ENCODE assay signal across 13 cellular contexts in the genomic region with DNA sequence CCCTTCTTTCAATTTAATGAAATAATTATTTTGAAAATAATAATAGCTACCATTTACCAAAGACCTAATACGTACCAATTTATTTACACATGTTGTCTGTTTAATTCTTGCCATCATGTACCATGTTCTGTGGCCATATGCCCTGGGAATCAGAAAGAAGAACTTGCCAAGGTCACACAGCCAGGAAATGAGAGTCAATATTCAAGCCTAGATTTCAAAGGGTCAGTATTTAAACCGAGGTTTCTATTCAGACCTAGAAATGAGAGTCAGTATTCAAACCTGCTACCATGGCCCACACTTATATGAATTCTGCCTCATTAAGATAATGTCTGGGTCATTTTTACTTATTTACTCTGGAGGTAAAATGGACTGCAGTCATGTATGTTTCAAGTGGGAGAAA.
A peak's percentile ranks its signal among the peaks of the same experiment; 100 is the strongest.
DNase-seq lines count a peak whose midpoint lies in the region; ATAC-seq and TF ChIP-seq lines count a peak whose summit lies in the region.
"Had no signal": no experiment of that assay in that cellular context is flagged by ENCODE, and none has a peak within 500 bp of the region (broad histone marks: within the 10 kb centered on the region; RNA-seq: fewer than 3 reads in every experiment).

No MANE protein-coding gene starts in this region.

- no peaks in the 10 kb centered on the region for H3K79me2 ChIP-seq in PC-3 (ENCODE audit: low read length)

- peak; percentile 43 for ATAC-seq in GM21381 (IDR thresholded peaks at IDR 0.05; ENCODE audit: unreplicated experiment)
- ATAC-seq in HG03442 (IDR thresholded peaks at IDR 0.05; ENCODE audit: unreplicated experiment) = peak; percentile 42
- ATAC-seq in mucosa of descending colon = peak; percentile 15
- no peak for ATAC-seq in PC-3
- no peak for ATAC-seq in GM19455 (IDR thresholded peaks at IDR 0.05; ENCODE audit: unreplicated experiment)

- H3K9ac ChIP-seq in PC-3 (ENCODE audit: low read length) = no peak overlapping the region

- no peak overlapping the region for H3K27ac ChIP-seq in PC-3 (ENCODE audit: low read length)

- no peaks in the 10 kb centered on the region for H4K20me1 ChIP-seq in PC-3 (ENCODE audit: low read length)

- H3K4me2 ChIP-seq in PC-3 (ENCODE audit: low read length) = no peak overlapping the region

- TF ChIP-seq CTCF in GM12865 (IDR thresholded peaks at IDR 0.05; ENCODE audit: insufficient read depth, low read depth, low read length, missing control alignments) (no peak), mucosa of descending colon (IDR thresholded peaks at IDR 0.05) (no peak), PC-3 (conservative IDR thresholded peaks at IDR 0.05; ENCODE audit: low read depth, low read length) (no peak)

- H3K4me1 ChIP-seq in mucosa of descending colon (ENCODE audit: low read depth) (peaks cover 40% of the 10 kb centered on the region), PC-3 (ENCODE audit: insufficient read depth, low read length) (peaks cover under 1% of the 10 kb centered on the region; the same call in 1 of the 2 replicates)

- H3K36me3 ChIP-seq in mucosa of descending colon (ENCODE audit: low read depth) (no peaks in the 10 kb centered on the region), PC-3 (ENCODE audit: low read depth, low read length) (no peaks in the 10 kb centered on the region)

- POLR2A ChIA-PET in PC-3 (lab: Charles Lee; ENCODE audit: unreplicated experiment) = no interaction called here

- intact Hi-C loops in mucosa of descending colon (cut with DNase I, micrococcal nuclease) = loop anchor here in 1 of 2 donors (5.0 kb wide), 1 partner anchor 36 kb away; no protein-coding TSS in a partner anchor
- intact Hi-C loops in PC-3 (cut with micrococcal nuclease) = no loop called here

- DNase-seq in GM12865 (ENCODE audit: low read depth) (peak; percentile 54), mucosa of descending colon (no peak), NCI-H510A (lab: John Stamatoyannopoulos, UW) (no peak), NCI-H2196 treated with DMSO at 0.1 percent for 48 hours (lab: John Stamatoyannopoulos, UW; ENCODE audit: unreplicated experiment) (no peak), PC-3 (no peak)
- DNase-seq: activated CD4-positive, alpha-beta T cell treated with anti-CD3 and anti-CD28 coated beads for 48 hours; DMS 273 treated with DMSO at 0.1 percent for 48 hours; mesendoderm; Right ventricle myocardium superior; stimulated activated CD4-positive, alpha-beta T cell treated with anti-CD3 and anti-CD28 coated beads, Interleukin-1b, Interleukin-23, amount 100 ng/mL, for 48 hours had no signal

- CTCF ChIA-PET in PC-3 (lab: Charles Lee) = no interaction called here

- no peaks in the 10 kb centered on the region for H3K27me3 ChIP-seq in PC-3 (ENCODE audit: low read length)

- BruUV-seq in PC-3 (replicated peaks; lab: Mats Ljungman, UMichigan) = no TSS peak

- no peaks in the 10 kb centered on the region for H3K9me3 ChIP-seq in mucosa of descending colon
- no peaks in the 10 kb centered on the region for H3K9me3 ChIP-seq in PC-3 (ENCODE audit: low read length)

- H2AFZ ChIP-seq in PC-3 (ENCODE audit: low read length) = no peak overlapping the region

- H3F3A ChIP-seq in PC-3 (ENCODE audit: low read length, unreplicated experiment) = no peaks in the 10 kb centered on the region

- H3K4me3 ChIP-seq in GM12865 (ENCODE audit: low read depth, low read length) = no peak overlapping the region
- H3K4me3 ChIP-seq in mucosa of descending colon = no peak overlapping the region
- no peak overlapping the region for H3K4me3 ChIP-seq in PC-3 (ENCODE audit: low read length)

- no peaks in the 10 kb centered on the region for H3K9me2 ChIP-seq in PC-3 (replicated peaks; ENCODE audit: low read length)

Comparison
In these comparisons a context has a peak if more than half of its experiments do, and no peak if none do; other contexts are left out.
1. ATAC-seq: peak in GM21381 (single experiment), HG03442 (single experiment) and mucosa of descending colon (single experiment); none in PC-3 (single experiment) and GM19455 (single experiment).